Comparison of ENCODE assay signal across 17 cellular contexts in the genomic region with DNA sequence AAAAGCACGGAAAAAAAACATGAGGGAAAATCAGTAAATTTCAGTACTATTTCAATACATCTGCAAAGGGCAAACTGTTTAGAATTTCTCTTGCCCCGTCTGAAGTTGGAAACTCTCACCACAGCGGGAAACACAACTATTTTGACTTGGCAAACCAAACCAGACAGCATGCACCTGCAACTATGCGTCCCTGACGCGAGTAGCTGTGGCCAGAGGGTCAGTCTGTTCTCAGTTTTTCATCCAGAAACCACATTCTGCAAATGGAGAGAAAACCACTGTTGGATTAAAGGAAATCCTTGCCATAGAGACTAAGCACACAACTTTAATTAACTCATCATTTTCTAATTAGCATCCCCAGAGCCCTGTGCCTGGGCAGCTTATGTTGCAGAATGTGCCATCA.
DNase-seq lines count a peak whose midpoint lies in the region; ATAC-seq and TF ChIP-seq lines count a peak whose summit lies in the region.
"Had no signal": no experiment of that assay in that cellular context is flagged by ENCODE, and none has a peak within 500 bp of the region (broad histone marks: within the 10 kb centered on the region; RNA-seq: fewer than 3 reads in every experiment).

No MANE protein-coding gene starts in this region.

- TF ChIP-seq CTCF in astrocyte of the cerebellum (IDR thresholded peaks at IDR 0.05; ENCODE audit: low read depth, low read length, missing control alignments), result no peak
- no peak for TF ChIP-seq CTCF in foreskin keratinocyte (conservative IDR thresholded peaks at IDR 0.05)

- no peak overlapping the region for H3K27ac ChIP-seq in foreskin keratinocyte
- H3K27ac ChIP-seq: BLaER1, SJSA1 had no signal

- ATAC-seq in HG03097 (IDR thresholded peaks at IDR 0.05; ENCODE audit: low FRiP score, unreplicated experiment) (no peak), foreskin keratinocyte (no peak), GM21529 (IDR thresholded peaks at IDR 0.05; ENCODE audit: unreplicated experiment) (no peak), HG03039 (IDR thresholded peaks at IDR 0.05; ENCODE audit: unreplicated experiment) (no peak)

- no peaks in the 10 kb centered on the region for H3K4me1 ChIP-seq in foreskin keratinocyte

- no peaks in the 10 kb centered on the region for H3K27me3 ChIP-seq in foreskin keratinocyte
- H3K27me3 ChIP-seq: BLaER1 had no signal

- in situ Hi-C loops in astrocyte of the cerebellum (cut with HindIII; ENCODE audit: low sequenced_read_pairs), result no loop called here

- peak; percentile 13 for DNase-seq in Ammon's horn (ENCODE audit: low spot score)
- DNase-seq in astrocyte of the cerebellum (ENCODE audit: low read depth), result peak; percentile 49
- DNase-seq in globus pallidus (ENCODE audit: low spot score), result peak; percentile 47
- peak; percentile 47 for DNase-seq in pons (ENCODE audit: low spot score)
- DNase-seq in foreskin keratinocyte, result no peak
- DNase-seq: Calu3; CD4-positive, alpha-beta memory T cell; GF-D8; NCI-H1417 treated with DMSO at 0.1 percent for 48 hours; NCI-H187 treated with DMSO at 0.1 percent for 48 hours; NCI-H226; NCI-H524 had no signal

- no peak overlapping the region for H3K4me3 ChIP-seq in astrocyte of the cerebellum (ENCODE audit: low read depth, low read length)
- H3K4me3 ChIP-seq: BLaER1, SJSA1 had no signal

Comparison
In these comparisons a context has a peak if more than half of its experiments do, and no peak if none do; other contexts are left out.
1. DNase-seq: peak in Ammon's horn (single experiment), astrocyte of the cerebellum (single experiment), globus pallidus (single experiment) and pons (single experiment); none in foreskin keratinocyte (0 of 2).